Comparison of ENCODE assay signal across 8 cellular contexts in the genomic region with DNA sequence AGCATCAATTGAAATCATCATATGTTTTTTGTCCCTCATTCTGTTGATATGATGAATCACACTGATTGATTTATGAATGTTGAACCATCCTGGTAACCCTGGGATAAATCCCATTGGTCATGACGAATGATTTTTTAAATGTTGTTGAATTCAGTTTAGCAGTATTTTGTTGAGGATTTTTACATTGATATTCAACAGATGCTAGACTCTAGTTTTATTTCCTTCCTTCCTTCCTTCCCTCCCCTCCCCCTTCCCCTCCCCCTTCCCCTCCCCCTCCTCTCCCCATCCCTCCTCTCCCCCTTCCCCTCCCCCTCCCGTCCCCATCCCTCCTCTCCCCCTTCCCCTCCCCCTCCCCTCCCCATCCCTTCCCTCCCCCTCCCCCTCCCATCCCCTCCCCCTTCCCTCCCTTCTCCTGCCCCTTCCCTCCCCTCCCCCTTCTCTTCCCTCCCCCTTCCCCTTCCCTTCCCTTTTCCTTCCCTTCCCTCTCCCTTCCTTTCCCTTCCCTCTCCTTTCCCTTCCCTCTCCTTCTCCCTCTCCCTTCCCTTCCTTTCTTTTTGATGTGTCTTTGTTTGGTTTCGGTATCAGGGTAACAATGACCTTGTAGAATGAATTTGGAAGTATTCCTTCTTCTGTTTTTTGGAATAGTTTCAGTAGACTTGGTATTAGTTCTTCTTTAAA.
"Had no signal": no experiment of that assay in that cellular context is flagged by ENCODE, and none has a peak within 500 bp of the region (broad histone marks: within the 10 kb centered on the region; RNA-seq: fewer than 3 reads in every experiment).

No MANE protein-coding gene starts in this region.

- H3K4me1 ChIP-seq: HAP-1 had no signal

- H3K4me3 ChIP-seq: GM23248, HAP-1 had no signal

- H3K27ac ChIP-seq: GM23248 had no signal

- FAIRE-seq: HTR-8/SVneo had no signal

- ATAC-seq: HCT116 had no signal

- H2AFZ ChIP-seq: GM23248 had no signal

- H3K9me3 ChIP-seq: HAP-1 had no signal

- DNase-seq: GM23248, GOT3, H7, KG1 had no signal

- H3K4me3 Mint-ChIP-seq: IgD-negative memory B cell had no signal

- H3K9ac ChIP-seq: GM23248 had no signal
